9 cellular contexts compared by ENCODE assay signal in genomic region chr4:79148369-79148768, GRCh38.
"Had no signal": no experiment of that assay in that cellular context is flagged by ENCODE, and none has a peak within 500 bp of the region (broad histone marks: within the 10 kb centered on the region; RNA-seq: fewer than 3 reads in every experiment).

No MANE protein-coding gene starts in this region.

- H3K9me3 ChIP-seq: HAP-1 had no signal

- H3K27ac ChIP-seq: GM23248, HL-60, KMS-11 had no signal

- H3K4me3 ChIP-seq: GM23248, HAP-1 had no signal

- H3K36me3 ChIP-seq: HAP-1 had no signal

- DNase-seq: GM23248, GOT3, H7, HFFc6, IMR-90, KBM-7 had no signal
